Comparison of ENCODE assay signal across 12 cellular contexts in the genomic region with DNA sequence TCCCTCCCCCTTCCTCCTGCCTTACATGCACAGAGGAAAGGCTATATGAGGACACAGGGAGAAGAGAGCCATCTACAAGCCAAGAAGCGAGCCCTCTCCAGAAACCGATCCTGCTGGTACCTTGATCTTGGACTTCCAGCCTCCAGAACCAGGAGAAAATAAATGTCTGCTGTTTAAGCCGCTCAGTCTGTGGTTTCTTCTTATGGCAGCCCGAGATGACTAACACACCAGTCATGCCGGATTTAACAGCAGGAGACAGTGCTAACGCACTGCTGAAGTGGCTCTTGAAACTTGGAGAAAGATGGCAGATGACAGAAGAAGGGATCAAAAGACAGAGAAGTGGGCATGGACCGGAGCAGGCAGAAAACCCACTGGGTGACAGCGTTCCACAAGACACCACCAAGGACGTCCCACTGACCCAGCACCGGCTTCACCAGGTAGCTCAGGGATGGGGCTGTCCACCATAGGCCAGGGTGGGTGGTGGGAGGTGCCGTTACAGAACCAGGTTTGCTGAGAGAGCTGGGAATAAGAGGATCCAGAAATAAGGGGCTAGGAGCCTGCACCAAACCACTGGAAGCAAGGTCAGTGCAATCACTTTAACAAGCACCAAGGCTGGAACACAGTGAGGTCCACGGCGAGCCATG. TPM values are rescaled to one million over a fixed set of nuclear protein-coding genes. Genes with fewer than 3 reads are reported as not detected.
DNase-seq lines count a peak whose midpoint lies in the region; ATAC-seq and TF ChIP-seq lines count a peak whose summit lies in the region.
"Had no signal": no experiment of that assay in that cellular context is flagged by ENCODE, and none has a peak within 500 bp of the region (broad histone marks: within the 10 kb centered on the region; RNA-seq: fewer than 3 reads in every experiment).

No MANE protein-coding gene starts in this region.

- no peaks in the 10 kb centered on the region for H3K9me3 ChIP-seq in H9 (ENCODE audit: control insufficient read depth, low read depth, low read length)

- H3K23ac ChIP-seq in H9 (ENCODE audit: insufficient read length, low read depth, low read length), result no peak overlapping the region

- H3K27me3 ChIP-seq in foreskin keratinocyte, result peaks cover 30% of the 10 kb centered on the region
- peaks cover 20% of the 10 kb centered on the region for H3K27me3 ChIP-seq in H9 (ENCODE audit: insufficient read depth, low read length)

- H3K4me3 Mint-ChIP-seq in H9 (no peak overlapping the region), T-cell (no peak overlapping the region)
- H3K4me3 Mint-ChIP-seq: CD14-positive monocyte had no signal

- peaks cover 6 to 14% of the 10 kb centered on the region in 2 experiments for H3K4me1 Mint-ChIP-seq in H9
- H3K4me1 Mint-ChIP-seq in T-cell, result peaks cover 0 to 3% (median 2%) of the 10 kb centered on the region in 3 donors

- no peak overlapping the region for H4K5ac ChIP-seq in H9 (ENCODE audit: insufficient read length, low read depth, low read length)

- H4K8ac ChIP-seq in H9 (replicated peaks; ENCODE audit: insufficient read length, low read depth, low read length), result no peak overlapping the region

- H3K27ac Mint-ChIP-seq in H9 (no peak overlapping the region), T-cell (no peak overlapping the region)

- H3K4me2 ChIP-seq in H9 (ENCODE audit: insufficient read depth, insufficient read length, low read length), result no peak overlapping the region

- H3K27ac ChIP-seq in foreskin keratinocyte (no peak overlapping the region), H9 (ENCODE audit: insufficient read length, low read depth, low read length) (no peak overlapping the region)

- no peak overlapping the region for H3T11ph ChIP-seq in H9 (ENCODE audit: low read length)

- peak; percentile 82 for ATAC-seq in foreskin keratinocyte
- ATAC-seq in GM21737 (IDR thresholded peaks at IDR 0.05; ENCODE audit: unreplicated experiment), result no peak
- no peak for ATAC-seq in HG02885 (IDR thresholded peaks at IDR 0.05; ENCODE audit: poor library complexity, unreplicated experiment)
- no peak for ATAC-seq in T-cell (replicated peaks in 1 of 4)

- no peak overlapping the region for H2AK5ac ChIP-seq in H9 (ENCODE audit: insufficient read length, low read length)

- POLR2A ChIA-PET in T-cell (lab: Charles Lee), result no interaction called here

- no peak overlapping the region for H2BK12ac ChIP-seq in H9 (ENCODE audit: insufficient read length, low read depth, low read length)

- no peaks in the 10 kb centered on the region for H3K23me2 ChIP-seq in H9 (ENCODE audit: insufficient read length, low read depth, low read length, poor library complexity, severe bottlenecking)

- no peak overlapping the region for H2BK5ac ChIP-seq in H9 (ENCODE audit: insufficient read length, low read length)

- no peaks in the 10 kb centered on the region for H4K20me1 ChIP-seq in H9 (ENCODE audit: control insufficient read depth, insufficient read depth, insufficient read length)

- no peaks in the 10 kb centered on the region for H3K79me2 ChIP-seq in H9 (ENCODE audit: insufficient read depth, low read length)

- H3K56ac ChIP-seq in H9 (ENCODE audit: insufficient read length, low read depth, low read length), result no peak overlapping the region

- no peak overlapping the region for H3K14ac ChIP-seq in H9 (ENCODE audit: insufficient read depth, low read length)

- no peaks in the 10 kb centered on the region for H3K79me1 ChIP-seq in H9 (ENCODE audit: insufficient read depth, low read depth, low read length, poor library complexity, severe bottlenecking)

- H3K27me3 Mint-ChIP-seq in H9 (ENCODE audit: low read depth), result peaks cover 95% of the 10 kb centered on the region
- H3K27me3 Mint-ChIP-seq in T-cell, result peaks cover 18 to 22% of the 10 kb centered on the region in 2 donors

- no peaks in the 10 kb centered on the region for H3K36me3 Mint-ChIP-seq in H9 (ENCODE audit: insufficient read depth in 1 of 3, low read depth in 3 of 3)
- H3K36me3 Mint-ChIP-seq in T-cell, result no peaks in the 10 kb centered on the region
- H3K36me3 Mint-ChIP-seq: CD14-positive monocyte had no signal

- no peak overlapping the region for H2BK120ac ChIP-seq in H9 (ENCODE audit: low read depth, low read length, poor library complexity, severe bottlenecking)

- no peak overlapping the region for H2BK20ac ChIP-seq in H9 (ENCODE audit: low read depth, low read length, poor library complexity, severe bottlenecking)

- no CpG with 5 or more reads among the region's 13 CpGs for WGBS in H9 (ENCODE audit: extremely low coverage, insufficient read length, low lambda C conversion rate)

- no peak overlapping the region for H4K91ac ChIP-seq in H9 (ENCODE audit: insufficient read length, low read depth, low read length)

- no peak overlapping the region for H3K4ac ChIP-seq in H9 (ENCODE audit: low read depth, low read length)

- H3K18ac ChIP-seq in H9 (ENCODE audit: insufficient read length, low read depth, low read length), result no peak overlapping the region

- no peak overlapping the region for H3K9ac ChIP-seq in H9 (ENCODE audit: extremely low read depth, insufficient read length, low read length)

- no peak overlapping the region for H2BK15ac ChIP-seq in H9 (ENCODE audit: low read depth, low read length)

- H3K4me1 ChIP-seq in foreskin keratinocyte, result peaks cover 6% of the 10 kb centered on the region
- no peaks in the 10 kb centered on the region for H3K4me1 ChIP-seq in H9 (ENCODE audit: insufficient read depth, low read length)

- TF ChIP-seq CTCF in AG10803 (conservative IDR thresholded peaks at IDR 0.05; ENCODE audit: low read length) (no peak), foreskin keratinocyte (conservative IDR thresholded peaks at IDR 0.05) (no peak), H9 (conservative IDR thresholded peaks at IDR 0.05) (no peak)

- no peak overlapping the region for H2AFZ ChIP-seq in H9 (ENCODE audit: low read length)

- no peak overlapping the region for H3K4me3 ChIP-seq in AG10803 (ENCODE audit: low read length)

- DNase-seq in AG10803 (ENCODE audit: low read depth) (peak; percentile 64), LHCN-M2 (ENCODE audit: low read depth) (peak; percentile 88), SW480 (ENCODE audit: low spot score) (peak; percentile 59), foreskin keratinocyte (peak; percentile 53 to 74), H9 (no peak), T-cell (no peak)
- DNase-seq: activated CD4-positive, alpha-beta T cell treated with anti-CD3 and anti-CD28 coated beads for 48 hours; activated naive CD4-positive, alpha-beta T cell; dermis blood vessel endothelial cell had no signal

- H3K9me3 Mint-ChIP-seq in H9, result no peaks in the 10 kb centered on the region; a peak in 1 of 5 replicates
- no peaks in the 10 kb centered on the region for H3K9me3 Mint-ChIP-seq in T-cell

- CTCF ChIA-PET in T-cell (lab: Charles Lee), result interaction anchor here in 1 of 2 donors (0.6 kb wide), 1 partner anchor 1406 kb away, joined by 3 read pairs; no protein-coding TSS in a partner anchor

RNA-seq across cellular contexts. Expression of gene MAN2B2, which starts 6.2 kb away (rescaled TPM):
- 28.5 and 32.5 TPM in 2 replicates for total RNA-seq in LHCN-M2 (2014; rRNA removed)
- polyA plus RNA-seq in LHCN-M2 (2012), result 29.4 TPM
- 12.1 and 12.8 TPM in 2 replicates for total RNA-seq in foreskin keratinocyte
- 6.4 and 7.1 TPM in 2 replicates for polyA plus RNA-seq in foreskin keratinocyte
- total RNA-seq in H9 (2021), result 5.8 and 5.9 TPM in 2 replicates
- 10 to 100 TPM; 27.4 to 54.1 (median 45.8) TPM for total RNA-seq in T-cell

Comparison
In these comparisons a context has a peak if more than half of its experiments do, and no peak if none do; other contexts are left out.
1. DNase-seq: peak in AG10803 (single experiment), LHCN-M2 (single experiment), SW480 (single experiment) and foreskin keratinocyte (2 of 2); none in H9 (single experiment) and T-cell (0 of 34).